In genomic region chr13:99496322-99497142, GRCh38 we compare ENCODE assay signal across 8 cellular contexts. TPM values are rescaled to one million over a fixed set of nuclear protein-coding genes. Genes with fewer than 3 reads are reported as not detected.
DNase-seq lines count a peak whose midpoint lies in the region; ATAC-seq and TF ChIP-seq lines count a peak whose summit lies in the region.

No MANE protein-coding gene starts in this region.

- H3K27ac ChIP-seq in sigmoid colon: peak overlapping the region; percentile 45 to 89 (median 82)

- intact Hi-C loops in sigmoid colon (cut with DNase I): no loop called here

- H3K9me3 ChIP-seq in sigmoid colon: no peaks in the 10 kb centered on the region

- DNase-seq in GF-D8 (lab: John Stamatoyannopoulos, UW) (peak; percentile 95), NOMO-1 (lab: John Stamatoyannopoulos, UW; ENCODE audit: unreplicated experiment in 2 of 2) (peak; percentile 88 to 89), globus pallidus (ENCODE audit: low spot score) (peak; percentile 65), sigmoid colon (peak; percentile 84), cerebellar nuclear complex (lab: John Stamatoyannopoulos, UW) (no peak), NK-92 (lab: John Stamatoyannopoulos, UW; ENCODE audit: unreplicated experiment) (no peak)
- peak; percentile 55 for DNase-seq in activated T-cell treated with anti-CD3 and anti-CD28 coated beads, Interleukin-2, amount 50 U/mL, for 1 hour

- H3K4me3 ChIP-seq in sigmoid colon: peak overlapping the region; percentile 9 to 36 (median 26)

- no peaks in the 10 kb centered on the region for H3K36me3 ChIP-seq in sigmoid colon

- no peak for TF ChIP-seq CTCF in sigmoid colon (IDR thresholded peaks at IDR 0.05)

- TF ChIP-seq POLR2A in sigmoid colon (IDR thresholded peaks at IDR 0.05): no peak

- peak; percentile 25 for ATAC-seq in HG02571 (IDR thresholded peaks at IDR 0.05; ENCODE audit: unreplicated experiment)

- H3K27me3 ChIP-seq in sigmoid colon: no peaks in the 10 kb centered on the region

- H3K4me1 ChIP-seq in sigmoid colon: peaks cover 5 to 25% (median 19%) of the 10 kb centered on the region in 4 donors

- WGBS in sigmoid colon, 2 donors: 54 to 67% methylated on average over 10 of the region's 10 CpGs

- no peak for TF ChIP-seq EP300 in sigmoid colon (IDR thresholded peaks at IDR 0.05)

RNA-seq across cellular contexts. Expression of gene TM9SF2, which starts 4.7 kb away (rescaled TPM):
- 10 to 100 TPM; 60.9 to 75.3 (median 64.5) TPM for total RNA-seq in sigmoid colon
- 100 to 1,000 TPM in 1 of 3 donors, 10 to 100 TPM in 2; 21.6 to 110 (median 42.1) TPM for polyA plus RNA-seq in sigmoid colon

Comparison
In these comparisons a context has a peak if more than half of its experiments do, and no peak if none do; other contexts are left out.
1. DNase-seq: peak in GF-D8 (single experiment), NOMO-1 (2 of 2), activated T-cell treated with anti-CD3 and anti-CD28 coated beads, Interleukin-2, amount 50 U/mL, for 1 hour (single experiment), globus pallidus (single experiment) and sigmoid colon (single experiment); none in cerebellar nuclear complex (0 of 2) and NK-92 (single experiment).